In the genomic region with DNA sequence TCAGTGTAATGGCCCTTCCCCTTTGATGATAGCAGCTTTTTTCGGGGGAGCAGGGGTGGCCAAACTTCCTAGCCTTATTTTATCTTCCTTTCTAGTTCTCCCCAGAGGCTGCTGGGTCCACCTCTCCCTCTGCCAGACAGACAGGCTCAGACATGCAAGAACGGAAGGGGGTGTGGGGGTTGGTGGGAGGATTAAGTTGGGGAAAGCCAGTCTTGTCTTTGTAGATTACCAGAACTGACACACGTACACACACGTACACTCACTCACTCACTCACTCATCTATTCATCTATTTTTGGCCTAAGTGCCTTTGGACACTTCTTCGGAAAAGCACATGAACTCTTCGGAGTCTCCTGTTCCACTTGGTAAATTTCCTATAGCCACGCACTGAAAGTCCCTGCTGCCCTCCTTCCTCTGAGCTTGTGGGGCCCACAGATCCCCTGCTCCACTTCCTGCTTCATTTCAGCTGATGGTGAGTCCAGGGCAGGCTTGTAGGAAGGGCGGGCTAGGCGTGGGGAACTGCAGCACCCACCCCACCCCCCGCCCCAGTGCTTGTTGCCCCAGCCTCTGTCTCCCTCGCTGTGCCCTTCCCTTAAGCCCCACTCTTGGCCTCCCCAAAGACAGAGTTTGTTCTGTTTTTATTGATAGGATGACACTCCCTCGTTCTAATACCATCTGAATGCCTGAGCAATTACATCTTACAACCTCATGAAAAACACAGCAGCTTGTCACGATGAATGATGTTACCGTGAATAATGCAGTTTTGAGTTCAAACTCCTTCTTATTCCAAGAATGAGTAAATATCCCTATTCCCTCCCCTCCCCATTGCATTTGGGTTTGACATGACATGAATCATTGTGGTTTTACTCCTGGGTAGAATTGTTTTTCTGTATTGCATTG, we compare ENCODE assay signal across 8 cellular contexts.
DNase-seq lines count a peak whose midpoint lies in the region; ATAC-seq and TF ChIP-seq lines count a peak whose summit lies in the region.

No MANE protein-coding gene starts in this region.

- H3K27me3 ChIP-seq in left lung: no peaks in the 10 kb centered on the region
- peaks cover 12% of the 10 kb centered on the region for H3K27me3 ChIP-seq in BE2C

- peak; percentile 90 for DNase-seq in Daoy (ENCODE audit: low read depth)
- peak; percentile 97 for DNase-seq in HS-5 (ENCODE audit: low read depth)
- DNase-seq in T1000 (lab: John Stamatoyannopoulos, UW): peak; percentile 64
- DNase-seq in brain pericyte (ENCODE audit: low read depth, low spot score): peak; percentile 67
- DNase-seq in left lung: peak in 1 of 2 donors; percentile 48
- DNase-seq in stimulated activated CD8-positive, alpha-beta memory T cell treated with anti-CD3 and anti-CD28 coated beads, Interleukin-7, amount 100 ng/mL, for 24 hours (ENCODE audit: low read depth): peak; percentile 19
- no peak for DNase-seq in BE2C

- ATAC-seq in GM21515 (IDR thresholded peaks at IDR 0.05; ENCODE audit: unreplicated experiment) (peak; percentile 46), left lung (peak; percentile 65)

- no peaks in the 10 kb centered on the region for H3K9me3 ChIP-seq in left lung
- H3K9me3 ChIP-seq in BE2C: no peaks in the 10 kb centered on the region

- H3K4me3 ChIP-seq in left lung: no peak overlapping the region
- H3K4me3 ChIP-seq in BE2C (ENCODE audit: low read depth, low read length): no peak overlapping the region

- no peaks in the 10 kb centered on the region for H3K36me3 ChIP-seq in left lung
- no peaks in the 10 kb centered on the region for H3K36me3 ChIP-seq in BE2C

- TF ChIP-seq CTCF in left lung (IDR thresholded peaks at IDR 0.05) (no peak), BE2C (IDR thresholded peaks at IDR 0.05; ENCODE audit: low read depth, low read length) (no peak)

- peaks cover 6 to 30% of the 10 kb centered on the region in 2 donors for H3K4me1 ChIP-seq in left lung
- no peaks in the 10 kb centered on the region for H3K4me1 ChIP-seq in BE2C

- H3K27ac ChIP-seq in left lung: peak overlapping the region; percentile 52 to 75

- intact Hi-C loops in left lung (cut with DNase I): no loop called here
